8 cellular contexts compared by ENCODE assay signal in genomic region chr22:31210830-31211503, GRCh38. TPM values are rescaled to one million over a fixed set of nuclear protein-coding genes. Genes with fewer than 3 reads are reported as not detected.
DNase-seq lines count a peak whose midpoint lies in the region; ATAC-seq and TF ChIP-seq lines count a peak whose summit lies in the region.

No MANE protein-coding gene starts in this region.

- no peak for ATAC-seq in CD4-positive, alpha-beta T cell (ENCODE audit: poor library complexity)
- ATAC-seq in GM21360 (IDR thresholded peaks at IDR 0.05; ENCODE audit: unreplicated experiment) = no peak

- H3K4me1 Mint-ChIP-seq in CD4-positive, alpha-beta T cell (ENCODE audit: low read depth) = peaks cover 55% of the 10 kb centered on the region
- H3K4me1 Mint-ChIP-seq in nephron progenitor cell (peaks cover 22% of the 10 kb centered on the region), glutamatergic neuron (ENCODE audit: low read depth, unreplicated experiment) (peaks cover 6% of the 10 kb centered on the region)

- H3K36me3 Mint-ChIP-seq in CD4-positive, alpha-beta T cell (ENCODE audit: low read depth) = no peaks in the 10 kb centered on the region
- H3K36me3 Mint-ChIP-seq in nephron progenitor cell (ENCODE audit: low read depth) = peaks cover 20% of the 10 kb centered on the region
- no peaks in the 10 kb centered on the region for H3K36me3 Mint-ChIP-seq in glutamatergic neuron (ENCODE audit: unreplicated experiment)

- H3K4me3 Mint-ChIP-seq in CD4-positive, alpha-beta T cell = peak overlapping the region; percentile 94
- H3K4me3 Mint-ChIP-seq in nephron progenitor cell (peak overlapping the region; percentile 57), glutamatergic neuron (ENCODE audit: unreplicated experiment) (no peak overlapping the region)

- H3K4me3 ChIP-seq in coronary artery = peak overlapping the region; percentile 97

- CTCF ChIA-PET in CD4-positive, alpha-beta T cell (lab: Charles Lee) = interaction anchor here (0.6 to 2.9 kb wide), 13 partner anchors 8 to 289 kb away, joined by 3 to 34 read pairs (median 4); partner anchors contain the start of genes PIK3IP1, RNF185 and SELENOM

- no peaks in the 10 kb centered on the region for H3K9me3 ChIP-seq in CD4-positive, alpha-beta T cell (ENCODE audit: control insufficient read depth, low read length)

- POLR2A ChIA-PET in CD4-positive, alpha-beta T cell (lab: Charles Lee) = interaction anchor here (0.9 to 5.2 kb wide), 9 partner anchors 19 to 242 kb away, joined by 3 to 49 read pairs (median 9); partner anchors contain the start of genes MORC2, PIK3IP1, RNF185 and SELENOM

- H3K27ac Mint-ChIP-seq in CD4-positive, alpha-beta T cell = peak overlapping the region; percentile 75
- H3K27ac Mint-ChIP-seq in nephron progenitor cell = no peak overlapping the region
- H3K27ac Mint-ChIP-seq in glutamatergic neuron (ENCODE audit: unreplicated experiment) = no peak overlapping the region

- peak in 3 of 10 experiments; percentile 3 to 14 (median 13) for DNase-seq in CD4-positive, alpha-beta T cell
- DNase-seq in NCI-H82 (lab: John Stamatoyannopoulos, UW) (peak; percentile 83), coronary artery (ENCODE audit: low spot score) (no peak), nephron progenitor cell (no peak), middle frontal gyrus (ENCODE audit: extremely low spot score, low spot score) (no peak), occipital lobe (lab: John Stamatoyannopoulos, UW) (no peak), glutamatergic neuron (no peak)

- TF ChIP-seq CTCF in CD4-positive, alpha-beta T cell (IDR thresholded peaks at IDR 0.05) = no peak
- TF ChIP-seq CTCF in coronary artery (IDR thresholded peaks at IDR 0.05) = no peak
- no peak for TF ChIP-seq CTCF in nephron progenitor cell (IDR thresholded peaks at IDR 0.05)
- no peak for TF ChIP-seq CTCF in glutamatergic neuron (IDR thresholded peaks at IDR 0.05; ENCODE audit: partially characterized antibody, unreplicated experiment)

- H3K27me3 ChIP-seq in CD4-positive, alpha-beta T cell (ENCODE audit: control insufficient read depth, insufficient read depth, low read length) = no peaks in the 10 kb centered on the region

- H3K27ac ChIP-seq in CD4-positive, alpha-beta T cell (ENCODE audit: low read depth, low read length) = peak overlapping the region; percentile 72
- H3K27ac ChIP-seq in coronary artery = peak overlapping the region in 1 of 2 donors; percentile 88

- intact Hi-C loops in CD4-positive, alpha-beta T cell (cut with DNase I, micrococcal nuclease) = loop anchor here (1.0 to 5.0 kb wide), 3 partner anchors 20 to 104 kb away; partner anchors contain the start of gene SELENOM (in 1 of the 2)

- no peaks in the 10 kb centered on the region for H3K9me3 Mint-ChIP-seq in CD4-positive, alpha-beta T cell
- H3K9me3 Mint-ChIP-seq in nephron progenitor cell (no peaks in the 10 kb centered on the region), glutamatergic neuron (ENCODE audit: unreplicated experiment) (no peaks in the 10 kb centered on the region)

- H3K27me3 Mint-ChIP-seq in CD4-positive, alpha-beta T cell = no peaks in the 10 kb centered on the region
- H3K27me3 Mint-ChIP-seq in nephron progenitor cell (ENCODE audit: low read depth, poor library complexity) (peaks cover 3% of the 10 kb centered on the region), glutamatergic neuron (ENCODE audit: unreplicated experiment) (peaks cover 4% of the 10 kb centered on the region)

RNA-seq across cellular contexts. Expression of gene LIMK2, which starts 1.1 kb away (rescaled TPM):
- total RNA-seq in CD4-positive, alpha-beta T cell = 10 to 100 TPM; 13.1 to 14.6 TPM
- total RNA-seq in occipital lobe (16.7 TPM), glutamatergic neuron (ENCODE audit: unreplicated experiment) (92.4 TPM)

RNA-seq across cellular contexts. Expression of gene RNF185, which starts 51.0 kb away (rescaled TPM):
- 1 to 10 TPM; 6.2 to 7.7 TPM for total RNA-seq in CD4-positive, alpha-beta T cell
- 29.2 TPM for total RNA-seq in occipital lobe
- 27.4 TPM for total RNA-seq in glutamatergic neuron (ENCODE audit: unreplicated experiment)
